8 cellular contexts compared by ENCODE assay signal in the genomic region with DNA sequence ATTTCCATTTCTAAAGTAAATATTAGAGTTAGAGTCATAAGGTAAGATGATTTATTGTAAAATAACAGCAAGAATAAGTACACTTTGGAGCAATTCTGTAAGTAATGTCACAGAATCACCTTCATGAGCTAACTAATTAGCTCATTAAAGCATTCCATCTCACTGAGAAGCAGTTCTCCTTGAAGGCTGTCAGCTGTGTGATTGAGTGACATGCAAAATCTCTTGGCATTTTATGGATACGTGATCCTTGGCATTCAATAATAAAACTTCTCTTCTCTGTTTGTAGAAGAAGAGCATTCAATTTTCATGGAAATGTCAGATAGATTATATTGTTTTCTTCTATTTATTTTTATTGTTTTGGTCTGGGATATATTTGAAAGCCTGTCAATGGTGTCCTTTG.
"Had no signal": no experiment of that assay in that cellular context is flagged by ENCODE, and none has a peak within 500 bp of the region (broad histone marks: within the 10 kb centered on the region; RNA-seq: fewer than 3 reads in every experiment).

No MANE protein-coding gene starts in this region.

- H3K9ac ChIP-seq: GM23248 had no signal

- H3K27ac ChIP-seq: GM23248 had no signal

- H3K9me3 ChIP-seq: HAP-1 had no signal

- DNase-seq: GM23248, GOT3, H7, H9, HCEC 1CT, HFFc6 had no signal

- H3K4me1 ChIP-seq: HAP-1 had no signal

- H3K4me2 ChIP-seq: GM23338 had no signal

- H2AFZ ChIP-seq: GM23248, GM23338 had no signal

- H3K4me3 ChIP-seq: GM23248, GM23338, HAP-1 had no signal

- H3K36me3 ChIP-seq: HAP-1 had no signal
